Comparison of ENCODE assay signal across 10 cellular contexts in genomic region chr11:126186708-126187481, GRCh38. TPM values are rescaled to one million over a fixed set of nuclear protein-coding genes. Genes with fewer than 3 reads are reported as not detected.
DNase-seq lines count a peak whose midpoint lies in the region; ATAC-seq and TF ChIP-seq lines count a peak whose summit lies in the region.
"Had no signal": no experiment of that assay in that cellular context is flagged by ENCODE, and none has a peak within 500 bp of the region (broad histone marks: within the 10 kb centered on the region; RNA-seq: fewer than 3 reads in every experiment).

No MANE protein-coding gene starts in this region.

- peaks cover 22% of the 10 kb centered on the region for H4K20me1 ChIP-seq in BLaER1

- POLR2A ChIA-PET in WTC11 (lab: Charles Lee) = no interaction called here

- H3K4me3 ChIP-seq in BLaER1 (no peak overlapping the region), liver (ENCODE audit: low read depth in 1 of 3, low read length in 3 of 3) (no peak overlapping the region), mucosa of descending colon (no peak overlapping the region)

- no peaks in the 10 kb centered on the region for H3K27me3 ChIP-seq in BLaER1
- no peaks in the 10 kb centered on the region for H3K27me3 ChIP-seq in liver (ENCODE audit: control insufficient read depth in 4 of 4, insufficient read depth in 4 of 4, low read length in 3 of 4)

- 79% methylated on average over 20 of the region's 20 CpGs for WGBS in liver

- peak overlapping the region; percentile 66; the same call in 1 of the 2 replicates for H3K27ac Mint-ChIP-seq in WTC11
- H3K27ac Mint-ChIP-seq in CD14-positive monocyte = no peak overlapping the region
- H3K27ac Mint-ChIP-seq: activated T-helper 2 cell treated with anti-CD3 and anti-CD28 coated beads, Interferon-gamma antibody, Interleukin-2, Interleukin-4, amounts not matched to agents 10 μg/mL and 5 μg/mL and 100 μg/mL, durations not matched to agents 14 hours and 24 hours and 36 hours had no signal

- peak in 1 of 2 donors; percentile 51 for TF ChIP-seq RAD21 in liver (IDR thresholded peaks at IDR 0.05)

- no peaks in the 10 kb centered on the region for H3K9me3 Mint-ChIP-seq in WTC11
- peaks cover 0 to 5% (median 2%) of the 10 kb centered on the region in 7 donors for H3K9me3 Mint-ChIP-seq in CD14-positive monocyte
- H3K9me3 Mint-ChIP-seq: activated T-helper 2 cell treated with anti-CD3 and anti-CD28 coated beads, Interferon-gamma antibody, Interleukin-2, Interleukin-4, amounts not matched to agents 10 μg/mL and 5 μg/mL and 100 μg/mL, durations not matched to agents 14 hours and 24 hours and 36 hours had no signal

- H3K9me3 ChIP-seq in BLaER1 = no peaks in the 10 kb centered on the region
- no peaks in the 10 kb centered on the region for H3K9me3 ChIP-seq in liver (ENCODE audit: control insufficient read depth in 4 of 4, low read length in 3 of 4)
- H3K9me3 ChIP-seq in mucosa of descending colon = no peaks in the 10 kb centered on the region

- no peak overlapping the region for H3K9ac ChIP-seq in BLaER1
- no peak overlapping the region for H3K9ac ChIP-seq in liver (ENCODE audit: low read depth in 1 of 2, low read length in 2 of 2)

- H3K27me3 Mint-ChIP-seq in WTC11 (ENCODE audit: low read depth) (no peaks in the 10 kb centered on the region), CD14-positive monocyte (ENCODE audit: low read depth in 3 of 3) (peaks cover 2 to 3% (median 3%) of the 10 kb centered on the region in 3 donors)

- TF ChIP-seq CTCF in WTC11 (IDR thresholded peaks at IDR 0.05) = no peak
- no peak for TF ChIP-seq CTCF in liver (IDR thresholded peaks at IDR 0.05; ENCODE audit: low read depth, low read length, missing input control)
- TF ChIP-seq CTCF in mucosa of descending colon (IDR thresholded peaks at IDR 0.05) = no peak
- no peak for TF ChIP-seq CTCF in CD14-positive monocyte (IDR thresholded peaks at IDR 0.05)

- peak overlapping the region; percentile 82 for H3K4me2 ChIP-seq in BLaER1

- peaks cover 6% of the 10 kb centered on the region for H3K4me1 Mint-ChIP-seq in WTC11
- H3K4me1 Mint-ChIP-seq in CD14-positive monocyte = no peaks in the 10 kb centered on the region

- H3K36me3 ChIP-seq in BLaER1 = peaks cover 29% of the 10 kb centered on the region
- peaks cover 0 to 4% (median 0%) of the 10 kb centered on the region in 4 donors for H3K36me3 ChIP-seq in liver (ENCODE audit: control insufficient read depth in 4 of 4, insufficient read depth in 3 of 4, low read depth in 1 of 4, low read length in 3 of 4)
- H3K36me3 ChIP-seq in mucosa of descending colon (ENCODE audit: low read depth) = no peaks in the 10 kb centered on the region

- peaks cover 6% of the 10 kb centered on the region; the same call in 1 of the 2 replicates for H3K36me3 Mint-ChIP-seq in WTC11
- peaks cover 20 to 25% of the 10 kb centered on the region in 2 donors for H3K36me3 Mint-ChIP-seq in CD14-positive monocyte

- intact Hi-C loops in mucosa of descending colon (cut with DNase I, micrococcal nuclease) (no loop called here), CD14-positive monocyte (cut with micrococcal nuclease) (no loop called here)

- H3K4me1 ChIP-seq in BLaER1 (peaks cover 77% of the 10 kb centered on the region), liver (ENCODE audit: control insufficient read depth in 4 of 4, insufficient read depth in 4 of 4, low read length in 3 of 4) (no peaks in the 10 kb centered on the region), mucosa of descending colon (ENCODE audit: low read depth) (peaks cover 3% of the 10 kb centered on the region)

- no peak overlapping the region for H3K4me3 Mint-ChIP-seq in WTC11
- no peak overlapping the region for H3K4me3 Mint-ChIP-seq in CD14-positive monocyte

- peak; percentile 43 for DNase-seq in HuH-7.5 (ENCODE audit: low spot score)
- peak; percentile 24 for DNase-seq in WTC11 (ENCODE audit: low spot score)
- no peak for DNase-seq in mucosa of descending colon
- DNase-seq in CD14-positive monocyte (ENCODE audit: low spot score) = no peak
- no peak for DNase-seq in ecto neural progenitor cell (ENCODE audit: low spot score)
- no peak for DNase-seq in NCI-H69 (lab: John Stamatoyannopoulos, UW)
- DNase-seq: effector CD4-positive, alpha-beta T cell had no signal

- CTCF ChIA-PET in WTC11 (lab: Charles Lee) = interaction anchor here (1.1 to 3.2 kb wide), 7 partner anchors 27 to 269 kb away, joined by 3 to 9 read pairs (median 5); no protein-coding TSS in a partner anchor

- peak; percentile 53 for ATAC-seq in WTC11
- no peak for ATAC-seq in mucosa of descending colon

- H3K27ac ChIP-seq in BLaER1 (peak overlapping the region; percentile 60), liver (ENCODE audit: low read depth in 1 of 2, low read length in 2 of 2) (no peak overlapping the region)

TF ChIP-seq in WTC11, 78 proteins besides CTCF, POLR2A, EP300 and RAD21 (continues in another document):
- TF ChIP-seq HMGA2 (CRISPR knock-in tag; IDR thresholded peaks at IDR 0.05) (no peak), RELA (CRISPR knock-in tag; IDR thresholded peaks at IDR 0.05; ENCODE audit: borderline replicate concordance) (no peak), ETV6 (CRISPR knock-in tag; IDR thresholded peaks at IDR 0.05) (no peak), USF2 (CRISPR knock-in tag; IDR thresholded peaks at IDR 0.05) (no peak)
- TF ChIP-seq, protein P1, sequence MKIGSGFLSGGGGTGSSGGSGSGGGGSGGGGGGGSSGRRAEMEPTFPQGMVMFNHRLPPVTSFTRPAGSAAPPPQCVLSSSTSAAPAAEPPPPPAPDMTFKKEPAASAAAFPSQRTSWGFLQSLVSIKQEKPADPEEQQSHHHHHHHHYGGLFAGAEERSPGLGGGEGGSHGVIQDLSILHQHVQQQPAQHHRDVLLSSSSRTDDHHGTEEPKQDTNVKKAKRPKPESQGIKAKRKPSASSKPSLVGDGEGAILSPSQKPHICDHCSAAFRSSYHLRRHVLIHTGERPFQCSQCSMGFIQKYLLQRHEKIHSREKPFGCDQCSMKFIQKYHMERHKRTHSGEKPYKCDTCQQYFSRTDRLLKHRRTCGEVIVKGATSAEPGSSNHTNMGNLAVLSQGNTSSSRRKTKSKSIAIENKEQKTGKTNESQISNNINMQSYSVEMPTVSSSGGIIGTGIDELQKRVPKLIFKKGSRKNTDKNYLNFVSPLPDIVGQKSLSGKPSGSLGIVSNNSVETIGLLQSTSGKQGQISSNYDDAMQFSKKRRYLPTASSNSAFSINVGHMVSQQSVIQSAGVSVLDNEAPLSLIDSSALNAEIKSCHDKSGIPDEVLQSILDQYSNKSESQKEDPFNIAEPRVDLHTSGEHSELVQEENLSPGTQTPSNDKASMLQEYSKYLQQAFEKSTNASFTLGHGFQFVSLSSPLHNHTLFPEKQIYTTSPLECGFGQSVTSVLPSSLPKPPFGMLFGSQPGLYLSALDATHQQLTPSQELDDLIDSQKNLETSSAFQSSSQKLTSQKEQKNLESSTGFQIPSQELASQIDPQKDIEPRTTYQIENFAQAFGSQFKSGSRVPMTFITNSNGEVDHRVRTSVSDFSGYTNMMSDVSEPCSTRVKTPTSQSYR (CRISPR knock-in tag; IDR thresholded peaks at IDR 0.05) = no peak

TF ChIP-seq in liver, 16 proteins besides CTCF, POLR2A, EP300 and RAD21:
- peak; percentile 36 for TF ChIP-seq SP1 (IDR thresholded peaks at IDR 0.05)
- no peak for TF ChIP-seq FOXA1 (IDR thresholded peaks at IDR 0.05)
- TF ChIP-seq MAX (IDR thresholded peaks at IDR 0.05) = no peak
- peak in 1 of 2 donors; percentile 37 for TF ChIP-seq HNF4A (conservative IDR thresholded peaks at IDR 0.05)
- TF ChIP-seq, protein P2, sequence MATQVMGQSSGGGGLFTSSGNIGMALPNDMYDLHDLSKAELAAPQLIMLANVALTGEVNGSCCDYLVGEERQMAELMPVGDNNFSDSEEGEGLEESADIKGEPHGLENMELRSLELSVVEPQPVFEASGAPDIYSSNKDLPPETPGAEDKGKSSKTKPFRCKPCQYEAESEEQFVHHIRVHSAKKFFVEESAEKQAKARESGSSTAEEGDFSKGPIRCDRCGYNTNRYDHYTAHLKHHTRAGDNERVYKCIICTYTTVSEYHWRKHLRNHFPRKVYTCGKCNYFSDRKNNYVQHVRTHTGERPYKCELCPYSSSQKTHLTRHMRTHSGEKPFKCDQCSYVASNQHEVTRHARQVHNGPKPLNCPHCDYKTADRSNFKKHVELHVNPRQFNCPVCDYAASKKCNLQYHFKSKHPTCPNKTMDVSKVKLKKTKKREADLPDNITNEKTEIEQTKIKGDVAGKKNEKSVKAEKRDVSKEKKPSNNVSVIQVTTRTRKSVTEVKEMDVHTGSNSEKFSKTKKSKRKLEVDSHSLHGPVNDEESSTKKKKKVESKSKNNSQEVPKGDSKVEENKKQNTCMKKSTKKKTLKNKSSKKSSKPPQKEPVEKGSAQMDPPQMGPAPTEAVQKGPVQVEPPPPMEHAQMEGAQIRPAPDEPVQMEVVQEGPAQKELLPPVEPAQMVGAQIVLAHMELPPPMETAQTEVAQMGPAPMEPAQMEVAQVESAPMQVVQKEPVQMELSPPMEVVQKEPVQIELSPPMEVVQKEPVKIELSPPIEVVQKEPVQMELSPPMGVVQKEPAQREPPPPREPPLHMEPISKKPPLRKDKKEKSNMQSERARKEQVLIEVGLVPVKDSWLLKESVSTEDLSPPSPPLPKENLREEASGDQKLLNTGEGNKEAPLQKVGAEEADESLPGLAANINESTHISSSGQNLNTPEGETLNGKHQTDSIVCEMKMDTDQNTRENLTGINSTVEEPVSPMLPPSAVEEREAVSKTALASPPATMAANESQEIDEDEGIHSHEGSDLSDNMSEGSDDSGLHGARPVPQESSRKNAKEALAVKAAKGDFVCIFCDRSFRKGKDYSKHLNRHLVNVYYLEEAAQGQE (IDR thresholded peaks at IDR 0.05) = no peak

RNA-seq across cellular contexts. Expression of gene RPUSD4, which starts 24.6 kb away (rescaled TPM):
- total RNA-seq in WTC11 (2021) (43.8 to 46.6 TPM (median 45.0 TPM) in 3 replicates), liver (10 to 100 TPM; 20.5 to 23.7 TPM), mucosa of descending colon (10 to 100 TPM; 17.0 to 23.4 (median 23.0) TPM)
- polyA plus RNA-seq in liver (10 to 100 TPM in 1 of 2 donors, 1 to 10 TPM in 1; 9.4 to 13.8 TPM), CD14-positive monocyte (10 to 100 TPM in 1 of 2 donors, 1 to 10 TPM in 1; 9.0 to 10.3 TPM)

RNA-seq across cellular contexts. Expression of gene FAM118B, which starts 24.7 kb away (rescaled TPM):
- total RNA-seq in WTC11 (2021) (33.1 to 35.3 TPM (median 33.2 TPM) in 3 replicates), liver (10 to 100 TPM in 1 of 2 donors, 1 to 10 TPM in 1; 6.5 to 12.0 TPM), mucosa of descending colon (10 to 100 TPM; 35.4 to 62.5 (median 48.5) TPM)
- polyA plus RNA-seq in liver (1 to 10 TPM; 3.7 to 6.6 TPM), CD14-positive monocyte (10 to 100 TPM; 16.5 to 18.7 TPM)

Comparison
In these comparisons a context has a peak if more than half of its experiments do, and no peak if none do; other contexts are left out.
1. DNase-seq: peak in HuH-7.5 (single experiment) and WTC11 (single experiment); none in mucosa of descending colon (0 of 3), CD14-positive monocyte (single experiment), ecto neural progenitor cell (single experiment) and NCI-H69 (single experiment).